Comparison of ENCODE assay signal across 8 cellular contexts in genomic region chr21:25639922-25640670, GRCh38. TPM values are rescaled to one million over a fixed set of nuclear protein-coding genes. Genes with fewer than 3 reads are reported as not detected.
DNase-seq lines count a peak whose midpoint lies in the region; ATAC-seq and TF ChIP-seq lines count a peak whose summit lies in the region.

No MANE protein-coding gene starts in this region.

- DNase-seq in EL (peak; percentile 21), right cardiac atrium (peak; percentile 46 to 79 (median 73)), prostate gland (ENCODE audit: low spot score) (peak; percentile 5), SKM-1 (lab: John Stamatoyannopoulos, UW; ENCODE audit: unreplicated experiment) (no peak), NCI-H510A treated with DMSO at 0.1 percent for 48 hours (lab: John Stamatoyannopoulos, UW) (no peak)
- DNase-seq in activated naive CD8-positive, alpha-beta T cell treated with anti-CD3 and anti-CD28 coated beads, Interleukin-2, amount 50 U/mL, for 24 hours: peak; percentile 20

- H3K4me3 ChIP-seq in Loucy (ENCODE audit: low read length, poor library complexity, severe bottlenecking) (peak overlapping the region; percentile 77), right cardiac atrium (ENCODE audit: low read length) (peak overlapping the region; percentile 77), prostate gland (peak overlapping the region; percentile 49 to 56)

- no peak for TF ChIP-seq CTCF in Loucy (conservative IDR thresholded peaks at IDR 0.05; ENCODE audit: low read length)
- TF ChIP-seq CTCF in prostate gland (IDR thresholded peaks at IDR 0.05): no peak

- no peaks in the 10 kb centered on the region for H3K27me3 ChIP-seq in Loucy (ENCODE audit: insufficient read depth, low read length, poor library complexity, severe bottlenecking)
- no peaks in the 10 kb centered on the region for H3K27me3 ChIP-seq in right cardiac atrium (ENCODE audit: control insufficient read depth, insufficient read depth)
- no peaks in the 10 kb centered on the region for H3K27me3 ChIP-seq in prostate gland (replicated peaks; ENCODE audit: insufficient read depth)

- H3K36me3 ChIP-seq in Loucy (ENCODE audit: insufficient read depth, low read length) (no peaks in the 10 kb centered on the region), prostate gland (no peaks in the 10 kb centered on the region)

- peaks cover 4% of the 10 kb centered on the region for H3K9me3 Mint-ChIP-seq in activated naive CD8-positive, alpha-beta T cell treated with anti-CD3 and anti-CD28 coated beads, Interleukin-2, amount 50 U/mL, for 24 hours

- H3K4me1 Mint-ChIP-seq in activated naive CD8-positive, alpha-beta T cell treated with anti-CD3 and anti-CD28 coated beads, Interleukin-2, amount 50 U/mL, for 24 hours: peaks cover 27% of the 10 kb centered on the region

- peak overlapping the region; percentile 65 for H3K4me2 ChIP-seq in Loucy (ENCODE audit: low read depth, low read length, poor library complexity, severe bottlenecking)

- intact Hi-C loops in right cardiac atrium (cut with DNase I) (loop anchor here in 3 of 4 donors (2.0 to 10.0 kb wide), 3 partner anchors 31 to 65 kb away; no protein-coding TSS in a partner anchor), prostate gland (cut with DNase I) (no loop called here)

- no peaks in the 10 kb centered on the region for H3K9me2 ChIP-seq in Loucy (replicated peaks; ENCODE audit: low read depth, low read length)

- no peaks in the 10 kb centered on the region for H3K36me3 Mint-ChIP-seq in activated naive CD8-positive, alpha-beta T cell treated with anti-CD3 and anti-CD28 coated beads, Interleukin-2, amount 50 U/mL, for 24 hours (ENCODE audit: low read depth)

- no peak overlapping the region for H3K27ac Mint-ChIP-seq in activated naive CD8-positive, alpha-beta T cell treated with anti-CD3 and anti-CD28 coated beads, Interleukin-2, amount 50 U/mL, for 24 hours

- H3K4me3 Mint-ChIP-seq in activated naive CD8-positive, alpha-beta T cell treated with anti-CD3 and anti-CD28 coated beads, Interleukin-2, amount 50 U/mL, for 24 hours: peak overlapping the region; percentile 73

- H3F3A ChIP-seq in Loucy (ENCODE audit: low read depth): no peaks in the 10 kb centered on the region

- no peak overlapping the region for H3K9ac ChIP-seq in Loucy (ENCODE audit: low read depth, low read length, poor library complexity, severe bottlenecking)

- no peaks in the 10 kb centered on the region for H4K20me1 ChIP-seq in Loucy (ENCODE audit: insufficient read depth, low read length, poor library complexity, severe bottlenecking)

- H3K4me1 ChIP-seq in Loucy (ENCODE audit: insufficient read depth, low read length, poor library complexity, severe bottlenecking) (no peaks in the 10 kb centered on the region), right cardiac atrium (ENCODE audit: control insufficient read depth, insufficient read depth, low read length) (peaks cover 2% of the 10 kb centered on the region), prostate gland (replicated peaks) (no peaks in the 10 kb centered on the region)

- H3K9me3 ChIP-seq in Loucy (ENCODE audit: insufficient read depth, low read depth, low read length) (no peaks in the 10 kb centered on the region), right cardiac atrium (ENCODE audit: control insufficient read depth, low read length) (no peaks in the 10 kb centered on the region), prostate gland (no peaks in the 10 kb centered on the region)

- TF ChIP-seq POLR2A in prostate gland (IDR thresholded peaks at IDR 0.05): no peak

- no peaks in the 10 kb centered on the region for H3K79me2 ChIP-seq in Loucy (ENCODE audit: insufficient read depth, low read length)

- peak overlapping the region; percentile 98 for H2AFZ ChIP-seq in Loucy (ENCODE audit: low read length)

- peaks cover 44% of the 10 kb centered on the region for H3K27me3 Mint-ChIP-seq in activated naive CD8-positive, alpha-beta T cell treated with anti-CD3 and anti-CD28 coated beads, Interleukin-2, amount 50 U/mL, for 24 hours

- peak; percentile 23 for ATAC-seq in GM21576 (IDR thresholded peaks at IDR 0.05; ENCODE audit: unreplicated experiment)
- ATAC-seq in activated naive CD8-positive, alpha-beta T cell treated with anti-CD3 and anti-CD28 coated beads, Interleukin-2, amount 50 U/mL, for 24 hours: peak; percentile 15
- ATAC-seq in right cardiac atrium: peak; percentile 68 to 80

- WGBS in right cardiac atrium: under 1% methylated on average over 41 of the region's 41 CpGs
- 2% methylated on average over 37 of the region's 41 CpGs for WGBS in prostate gland

- H3K27ac ChIP-seq in right cardiac atrium (ENCODE audit: low read length) (peak overlapping the region; percentile 70), prostate gland (peak overlapping the region; percentile 64 to 68)

RNA-seq across cellular contexts. Expression of gene JAM2, which starts 1.0 kb away (rescaled TPM):
- total RNA-seq in right cardiac atrium: 10 to 100 TPM; 26.2 to 49.5 (median 30.6) TPM
- polyA plus RNA-seq in right cardiac atrium: 27.0 TPM
- total RNA-seq in prostate gland: 10 to 100 TPM in 1 of 2 donors, 1 to 10 TPM in 1; 8.2 to 66.6 TPM

RNA-seq across cellular contexts. Expression of gene MRPL39, which starts 32.8 kb away (rescaled TPM):
- total RNA-seq in right cardiac atrium (10 to 100 TPM; 30.6 to 38.3 (median 34.5) TPM), prostate gland (10 to 100 TPM; 15.4 to 15.8 TPM)
- polyA plus RNA-seq in right cardiac atrium: 68.9 TPM

Comparison
In these comparisons a context has a peak if more than half of its experiments do, and no peak if none do; other contexts are left out.
1. DNase-seq: peak in EL (single experiment), activated naive CD8-positive, alpha-beta T cell treated with anti-CD3 and anti-CD28 coated beads, Interleukin-2, amount 50 U/mL, for 24 hours (single experiment), right cardiac atrium (3 of 3) and prostate gland (single experiment); none in SKM-1 (single experiment) and NCI-H510A treated with DMSO at 0.1 percent for 48 hours (single experiment).
2. ATAC-seq: peak in every context shown above with its lines; median percentile 74 in right cardiac atrium; 23 in GM21576; 15 in activated naive CD8-positive, alpha-beta T cell treated with anti-CD3 and anti-CD28 coated beads, Interleukin-2, amount 50 U/mL, for 24 hours.
3. Peak in every context shown above with its lines, with median percentiles within 50 percentile points of each other: H3K4me3 ChIP-seq.